8 cellular contexts compared by ENCODE assay signal in genomic region chr3:192409838-192410683, GRCh38.
DNase-seq lines count a peak whose midpoint lies in the region; ATAC-seq and TF ChIP-seq lines count a peak whose summit lies in the region.

No MANE protein-coding gene starts in this region.

- H3K27ac ChIP-seq in ectodermal cell (ENCODE audit: insufficient read depth, low read depth, low read length, poor library complexity, severe bottlenecking): no peak overlapping the region

- intact Hi-C loops in activated CD4-positive, alpha-beta T cell treated with anti-CD3 and anti-CD28 coated beads, Interleukin-2, amount 10 ng/mL, durations not matched to agents 24 days and 14 days (cut with micrococcal nuclease): loop anchor here (5.0 kb wide), 1 partner anchor 102 kb away; no protein-coding TSS in a partner anchor

- peak; percentile 29 for ATAC-seq in GM18867 (IDR thresholded peaks at IDR 0.05; ENCODE audit: unreplicated experiment)

- peak overlapping the region; percentile 66 for H3K4me3 Mint-ChIP-seq in mesothelial cell of epicardium
- H3K4me3 Mint-ChIP-seq in activated CD4-positive, alpha-beta T cell treated with anti-CD3 and anti-CD28 coated beads, Interleukin-2, amount 10 ng/mL, durations not matched to agents 24 days and 14 days: no peak overlapping the region
- no peak overlapping the region for H3K4me3 Mint-ChIP-seq in T-helper 2 cell treated with Interferon-gamma antibody and Interleukin-4, amounts not matched to agents 5 μg/mL and 100 μg/mL, for 36 hours

- H3K27ac Mint-ChIP-seq in mesothelial cell of epicardium: no peak overlapping the region
- H3K27ac Mint-ChIP-seq in activated CD4-positive, alpha-beta T cell treated with anti-CD3 and anti-CD28 coated beads, Interleukin-2, amount 10 ng/mL, durations not matched to agents 24 days and 14 days: no peak overlapping the region
- no peak overlapping the region for H3K27ac Mint-ChIP-seq in T-helper 2 cell treated with Interferon-gamma antibody and Interleukin-4, amounts not matched to agents 5 μg/mL and 100 μg/mL, for 36 hours

- TF ChIP-seq CTCF in mesothelial cell of epicardium (IDR thresholded peaks at IDR 0.05; ENCODE audit: unreplicated experiment): no peak
- no peak for TF ChIP-seq CTCF in foreskin fibroblast (IDR thresholded peaks at IDR 0.05; ENCODE audit: low read depth, low read length)

- DNase-seq in mesothelial cell of epicardium (ENCODE audit: low spot score in 2 of 2, unreplicated experiment in 2 of 2) (peak in 1 of 2 experiments; percentile 51), foreskin fibroblast (no peak)
- no peak for DNase-seq in activated CD4-positive, CD25-positive, alpha-beta regulatory T cell (lab: John Stamatoyannopoulos, UW)
- DNase-seq in activated CD4-positive, alpha-beta T cell treated with anti-CD3 and anti-CD28 coated beads, Interleukin-2, amount 10 ng/mL, durations not matched to agents 24 days and 14 days: no peak
- DNase-seq in T-helper 2 cell treated with Interferon-gamma antibody and Interleukin-4, amounts not matched to agents 5 μg/mL and 100 μg/mL, for 36 hours (ENCODE audit: low spot score): no peak

- H3K4me3 ChIP-seq in ectodermal cell (ENCODE audit: insufficient read depth, low read depth, low read length) (peak overlapping the region; percentile 74), foreskin fibroblast (ENCODE audit: low read depth in 1 of 2, low read length in 2 of 2) (peak overlapping the region in 1 of 2 donors; percentile 29)

- WGBS in ectodermal cell, 2 experiments: 3% methylated on average over 52 to 53 of the region's 53 CpGs

- peaks cover 9% of the 10 kb centered on the region for H3K4me1 Mint-ChIP-seq in mesothelial cell of epicardium
- no peaks in the 10 kb centered on the region for H3K4me1 Mint-ChIP-seq in activated CD4-positive, alpha-beta T cell treated with anti-CD3 and anti-CD28 coated beads, Interleukin-2, amount 10 ng/mL, durations not matched to agents 24 days and 14 days
- H3K4me1 Mint-ChIP-seq in T-helper 2 cell treated with Interferon-gamma antibody and Interleukin-4, amounts not matched to agents 5 μg/mL and 100 μg/mL, for 36 hours (ENCODE audit: low read depth): peaks cover 2% of the 10 kb centered on the region

- H3K27me3 ChIP-seq in ectodermal cell (ENCODE audit: control insufficient read depth, insufficient read depth, low read length, poor library complexity, severe bottlenecking): peaks cover 52% of the 10 kb centered on the region

- peaks cover 6% of the 10 kb centered on the region for H3K4me1 ChIP-seq in ectodermal cell (ENCODE audit: control insufficient read depth, insufficient read depth, low read length)

- TF ChIP-seq EP300 in Ishikawa (IDR thresholded peaks at IDR 0.05; ENCODE audit: borderline replicate concordance): no peak

- no peak for TF ChIP-seq RAD21 in Ishikawa (IDR thresholded peaks at IDR 0.05; ENCODE audit: low read depth)

- H3K9me3 Mint-ChIP-seq in mesothelial cell of epicardium: no peaks in the 10 kb centered on the region
- H3K9me3 Mint-ChIP-seq in activated CD4-positive, alpha-beta T cell treated with anti-CD3 and anti-CD28 coated beads, Interleukin-2, amount 10 ng/mL, durations not matched to agents 24 days and 14 days: no peaks in the 10 kb centered on the region
- H3K9me3 Mint-ChIP-seq in T-helper 2 cell treated with Interferon-gamma antibody and Interleukin-4, amounts not matched to agents 5 μg/mL and 100 μg/mL, for 36 hours: no peaks in the 10 kb centered on the region

- H3K9me3 ChIP-seq in ectodermal cell (ENCODE audit: control insufficient read depth, low read length): no peaks in the 10 kb centered on the region

- no peaks in the 10 kb centered on the region for H3K36me3 Mint-ChIP-seq in mesothelial cell of epicardium
- peaks cover 3% of the 10 kb centered on the region for H3K36me3 Mint-ChIP-seq in activated CD4-positive, alpha-beta T cell treated with anti-CD3 and anti-CD28 coated beads, Interleukin-2, amount 10 ng/mL, durations not matched to agents 24 days and 14 days (ENCODE audit: low read depth)
- no peaks in the 10 kb centered on the region for H3K36me3 Mint-ChIP-seq in T-helper 2 cell treated with Interferon-gamma antibody and Interleukin-4, amounts not matched to agents 5 μg/mL and 100 μg/mL, for 36 hours (ENCODE audit: low read depth)

- peaks cover 72% of the 10 kb centered on the region for H3K27me3 Mint-ChIP-seq in mesothelial cell of epicardium (ENCODE audit: low read depth)
- H3K27me3 Mint-ChIP-seq in activated CD4-positive, alpha-beta T cell treated with anti-CD3 and anti-CD28 coated beads, Interleukin-2, amount 10 ng/mL, durations not matched to agents 24 days and 14 days: peaks cover 61% of the 10 kb centered on the region
- peaks cover 65% of the 10 kb centered on the region for H3K27me3 Mint-ChIP-seq in T-helper 2 cell treated with Interferon-gamma antibody and Interleukin-4, amounts not matched to agents 5 μg/mL and 100 μg/mL, for 36 hours (ENCODE audit: low read depth)

- no peaks in the 10 kb centered on the region for H3K36me3 ChIP-seq in ectodermal cell (ENCODE audit: control insufficient read depth, insufficient read depth, low read length)

TF ChIP-seq in Ishikawa, 13 proteins besides CTCF, POLR2A, EP300 and RAD21:
- TF ChIP-seq TCF12 (IDR thresholded peaks at IDR 0.05; ENCODE audit: low read depth) (peak; percentile 17; the same call in 1 of the 2 replicates), EGR1 (IDR thresholded peaks at IDR 0.05) (no peak)
